ENCODE assay signal across 24 cellular contexts in genomic region chr13:25775986-25776385, GRCh38.
"Had no signal": no experiment of that assay in that cellular context is flagged by ENCODE, and none has a peak within 500 bp of the region (broad histone marks: within the 10 kb centered on the region; RNA-seq: fewer than 3 reads in every experiment).

No MANE protein-coding gene starts in this region.

- H3K27me3 Mint-ChIP-seq: activated CD4-positive, alpha-beta memory T cell treated with anti-CD3 and anti-CD28 coated beads, Interleukin-2, amount 10 ng/mL, durations not matched to agents 7 days and 5 days had no signal

- H3K27ac Mint-ChIP-seq: activated CD4-positive, alpha-beta memory T cell treated with anti-CD3 and anti-CD28 coated beads, Interleukin-2, amount 10 ng/mL, durations not matched to agents 7 days and 5 days; activated naive CD4-positive, alpha-beta T cell treated with anti-CD3 and anti-CD28 coated beads, Interleukin-2, amount 10 ng/mL, durations not matched to agents 7 days and 5 days; activated naive CD8-positive, alpha-beta T cell treated with anti-CD3 and anti-CD28 coated beads, Interleukin-2, amount 10 ng/mL, durations not matched to agents 7 days and 5 days; activated T-cell treated with anti-CD3 and anti-CD28 coated beads, Interleukin-2, amount 50 U/mL, for 72 hours; activated T-helper 2 cell treated with anti-CD3 and anti-CD28 coated beads, Interferon-gamma antibody, Interleukin-2, Interleukin-4, amounts not matched to agents 10 μg/mL and 5 μg/mL and 100 μg/mL, durations not matched to agents 14 hours and 24 hours and 36 hours had no signal

- H3K9me3 Mint-ChIP-seq: activated CD4-positive, alpha-beta memory T cell treated with anti-CD3 and anti-CD28 coated beads, Interleukin-2, amount 10 ng/mL, durations not matched to agents 7 days and 5 days; activated naive CD4-positive, alpha-beta T cell treated with anti-CD3 and anti-CD28 coated beads, Interleukin-2, amount 10 ng/mL, durations not matched to agents 7 days and 5 days; activated T-cell treated with anti-CD3 and anti-CD28 coated beads, Interleukin-2, amount 50 U/mL, for 72 hours; activated T-helper 2 cell treated with anti-CD3 and anti-CD28 coated beads, Interferon-gamma antibody, Interleukin-2, Interleukin-4, amounts not matched to agents 10 μg/mL and 5 μg/mL and 100 μg/mL, durations not matched to agents 14 hours and 24 hours and 36 hours had no signal

- H3K9me2 ChIP-seq: SK-N-SH had no signal

- H3K27me3 ChIP-seq: adrenal gland had no signal

- H3K4me3 ChIP-seq: adrenal gland had no signal

- H3K4me2 ChIP-seq: SK-N-SH had no signal

- H3K9ac ChIP-seq: SK-N-SH had no signal

- H3K27ac ChIP-seq: adrenal gland, VCaP had no signal

- H3K4me1 ChIP-seq: adrenal gland had no signal

- DNase-seq: activated CD4-positive, alpha-beta memory T cell treated with anti-CD3 and anti-CD28 coated beads, Interleukin-2, amount 10 ng/mL, durations not matched to agents 7 days and 5 days; activated CD4-positive, alpha-beta T cell treated with anti-CD3 and anti-CD28 coated beads, Interleukin-2, amount 50 U/mL, for 1 hour; activated CD4-positive, CD25-positive, alpha-beta regulatory T cell; activated CD8-positive, alpha-beta memory T cell treated with anti-CD3 and anti-CD28 coated beads, Interleukin-2, amount 50 U/mL, for 4 hours; activated gamma-delta T cell treated with Interleukin-2 at 50 U/mL for 16 hours; activated naive CD4-positive, alpha-beta T cell treated with anti-CD3 and anti-CD28 coated beads, Interleukin-2, amount 10 ng/mL, durations not matched to agents 7 days and 5 days; activated naive CD8-positive, alpha-beta T cell treated with anti-CD3 and anti-CD28 coated beads, Interleukin-2, amount 10 ng/mL, durations not matched to agents 7 days and 5 days; activated T-cell treated with anti-CD3 and anti-CD28 coated beads, Interleukin-2, amount 50 U/mL, for 72 hours; adrenal gland; Kasumi-1; KBM-7; NCI-H1048; NCI-H2029; NCI-H2107; NCI-H2171 treated with DMSO at 0.1 percent for 48 hours; NCI-H345; NCI-H510A; NCI-H526 treated with DMSO at 0.1 percent for 48 hours; NCI-H82; RPMI8226; SK-N-SH; T-helper 1 cell had no signal

- H3K36me3 Mint-ChIP-seq: activated naive CD4-positive, alpha-beta T cell treated with anti-CD3 and anti-CD28 coated beads, Interleukin-2, amount 10 ng/mL, durations not matched to agents 7 days and 5 days; activated naive CD8-positive, alpha-beta T cell treated with anti-CD3 and anti-CD28 coated beads, Interleukin-2, amount 10 ng/mL, durations not matched to agents 7 days and 5 days had no signal

- H3K9me3 ChIP-seq: adrenal gland, SK-N-SH had no signal

- H3K36me3 ChIP-seq: adrenal gland had no signal

- H3K4me3 Mint-ChIP-seq: activated CD4-positive, alpha-beta memory T cell treated with anti-CD3 and anti-CD28 coated beads, Interleukin-2, amount 10 ng/mL, durations not matched to agents 7 days and 5 days; activated naive CD4-positive, alpha-beta T cell treated with anti-CD3 and anti-CD28 coated beads, Interleukin-2, amount 10 ng/mL, durations not matched to agents 7 days and 5 days; activated naive CD8-positive, alpha-beta T cell treated with anti-CD3 and anti-CD28 coated beads, Interleukin-2, amount 10 ng/mL, durations not matched to agents 7 days and 5 days; activated T-cell treated with anti-CD3 and anti-CD28 coated beads, Interleukin-2, amount 50 U/mL, for 72 hours had no signal
